ENCODE assay signal across 12 cellular contexts in genomic region chr12:58313091-58313855, GRCh38.
DNase-seq lines count a peak whose midpoint lies in the region; ATAC-seq and TF ChIP-seq lines count a peak whose summit lies in the region.
"Had no signal": no experiment of that assay in that cellular context is flagged by ENCODE, and none has a peak within 500 bp of the region (broad histone marks: within the 10 kb centered on the region; RNA-seq: fewer than 3 reads in every experiment).

No MANE protein-coding gene starts in this region.

- no TSS peak for BruUV-seq in Calu3 (replicated peaks; lab: Mats Ljungman, UMichigan)

- H2AFZ ChIP-seq in fibroblast of lung (ENCODE audit: low read length), result no peak overlapping the region

- POLR2A ChIA-PET in RWPE1 (lab: Yijun Ruan, JAX; ENCODE audit: low non-redundant PET), result no interaction called here

- H3K36me3 Mint-ChIP-seq in Calu3 (ENCODE audit: insufficient read depth, unreplicated experiment) (peaks cover 7% of the 10 kb centered on the region), osteocyte (ENCODE audit: unreplicated experiment) (no peaks in the 10 kb centered on the region)
- H3K36me3 Mint-ChIP-seq: CD4-positive, CD25-positive, alpha-beta regulatory T cell had no signal

- H3K9me3 ChIP-seq in fibroblast of lung (ENCODE audit: control insufficient read depth, insufficient read depth, low read depth, low read length), result no peaks in the 10 kb centered on the region

- no peak for ATAC-seq in GM18861 (IDR thresholded peaks at IDR 0.05; ENCODE audit: unreplicated experiment)

- peaks cover 6% of the 10 kb centered on the region for H3K9me3 Mint-ChIP-seq in Calu3 (ENCODE audit: low read depth, unreplicated experiment)
- H3K9me3 Mint-ChIP-seq in osteocyte (ENCODE audit: unreplicated experiment), result peaks cover 4% of the 10 kb centered on the region
- H3K9me3 Mint-ChIP-seq: stimulated activated naive CD8-positive, alpha-beta T cell treated with anti-CD3 and anti-CD28 coated beads, Interleukin-15, Interleukin-2, amounts not matched to agents 100 ng/mL and 50 ng/mL, for 24 hours; T-helper 1 cell treated with Interleukin-12 subunit alpha and Interleukin-12 subunit beta and Interleukin-4 antibody, amounts not matched to agents 30 μg/mL and 1 μg/mL, for 36 hours had no signal

- H3K4me3 Mint-ChIP-seq in Calu3 (ENCODE audit: low read depth, unreplicated experiment) (no peak overlapping the region), osteocyte (ENCODE audit: unreplicated experiment) (no peak overlapping the region)
- H3K4me3 Mint-ChIP-seq: CD4-positive, CD25-positive, alpha-beta regulatory T cell; stimulated activated naive CD8-positive, alpha-beta T cell treated with anti-CD3 and anti-CD28 coated beads, Interleukin-15, Interleukin-2, amounts not matched to agents 100 ng/mL and 50 ng/mL, for 24 hours; T-helper 1 cell treated with Interleukin-12 subunit alpha and Interleukin-12 subunit beta and Interleukin-4 antibody, amounts not matched to agents 30 μg/mL and 1 μg/mL, for 36 hours had no signal

- H3K36me3 ChIP-seq in fibroblast of lung (ENCODE audit: control insufficient read depth, insufficient read depth, low read length), result peaks cover 2% of the 10 kb centered on the region

- no peak for DNase-seq in Calu3
- DNase-seq in RWPE1 (ENCODE audit: low spot score), result peak; percentile 22
- DNase-seq in fibroblast of lung (ENCODE audit: low read depth in 2 of 2), result peak; percentile 71 to 94
- DNase-seq in osteocyte (ENCODE audit: extremely low spot score, unreplicated experiment), result no peak
- no peak for DNase-seq in DMS53 (lab: John Stamatoyannopoulos, UW)
- no peak for DNase-seq in hypothalamus (lab: John Stamatoyannopoulos, UW)
- no peak for DNase-seq in NCI-H1105 treated with DMSO at 0.1 percent for 48 hours (lab: John Stamatoyannopoulos, UW)
- DNase-seq: activated CD4-positive, alpha-beta T cell treated with anti-CD3 and anti-CD28 coated beads for 4 hours; CD4-positive, CD25-positive, alpha-beta regulatory T cell had no signal

- CTCF ChIA-PET in Calu3 (lab: Charles Lee), result no interaction called here
- CTCF ChIA-PET in RWPE1 (lab: Yijun Ruan, JAX), result no interaction called here

- no peaks in the 10 kb centered on the region for H3K79me2 ChIP-seq in fibroblast of lung (ENCODE audit: control insufficient read depth, insufficient read depth, low read length)

- intact Hi-C loops in Calu3 (cut with micrococcal nuclease; ENCODE audit: unreplicated experiment), result no loop called here

- H3K4me1 Mint-ChIP-seq in Calu3 (ENCODE audit: low read depth, unreplicated experiment) (peaks cover 40% of the 10 kb centered on the region), osteocyte (ENCODE audit: unreplicated experiment) (peaks cover 53% of the 10 kb centered on the region)
- H3K4me1 Mint-ChIP-seq: CD4-positive, CD25-positive, alpha-beta regulatory T cell had no signal

- H3K27ac ChIP-seq in RWPE1 (no peak overlapping the region), fibroblast of lung (ENCODE audit: insufficient read depth, low read length) (no peak overlapping the region)

- no peak overlapping the region for H3K4me3 ChIP-seq in fibroblast of lung (replicated peaks in 1 of 4; ENCODE audit: control extremely low read depth in 1 of 4, insufficient read depth in 1 of 4, low read depth in 3 of 4, low read length in 4 of 4)

- no peak overlapping the region for H3K9ac ChIP-seq in fibroblast of lung (ENCODE audit: insufficient read depth, low read length)

- H3K27me3 Mint-ChIP-seq in Calu3 (ENCODE audit: unreplicated experiment) (no peaks in the 10 kb centered on the region), osteocyte (ENCODE audit: unreplicated experiment) (no peaks in the 10 kb centered on the region)
- H3K27me3 Mint-ChIP-seq: CD4-positive, CD25-positive, alpha-beta regulatory T cell; stimulated activated naive CD8-positive, alpha-beta T cell treated with anti-CD3 and anti-CD28 coated beads, Interleukin-15, Interleukin-2, amounts not matched to agents 100 ng/mL and 50 ng/mL, for 24 hours had no signal

- no peak for TF ChIP-seq CTCF in Calu3 (IDR thresholded peaks at IDR 0.05; ENCODE audit: unreplicated experiment)
- no peak for TF ChIP-seq CTCF in RWPE1 (conservative IDR thresholded peaks at IDR 0.05; ENCODE audit: low read depth)
- no peak for TF ChIP-seq CTCF in fibroblast of lung (conservative IDR thresholded peaks at IDR 0.05 in 1 of 2, IDR thresholded peaks at IDR 0.05 in 1 of 2; ENCODE audit: low read depth in 1 of 2, low read length in 2 of 2)
- no peak for TF ChIP-seq CTCF in osteocyte (IDR thresholded peaks at IDR 0.05)

- no peak overlapping the region for H3K4me2 ChIP-seq in fibroblast of lung (ENCODE audit: extremely low read depth, insufficient read depth, low read length)

- H3K27ac Mint-ChIP-seq in Calu3 (ENCODE audit: unreplicated experiment) (peak overlapping the region; percentile 22), osteocyte (ENCODE audit: unreplicated experiment) (peak overlapping the region; percentile 90)
- H3K27ac Mint-ChIP-seq: CD4-positive, CD25-positive, alpha-beta regulatory T cell; stimulated activated naive CD8-positive, alpha-beta T cell treated with anti-CD3 and anti-CD28 coated beads, Interleukin-15, Interleukin-2, amounts not matched to agents 100 ng/mL and 50 ng/mL, for 24 hours; T-helper 1 cell treated with Interleukin-12 subunit alpha and Interleukin-12 subunit beta and Interleukin-4 antibody, amounts not matched to agents 30 μg/mL and 1 μg/mL, for 36 hours had no signal

- H3K27me3 ChIP-seq in fibroblast of lung (ENCODE audit: control insufficient read depth, insufficient read depth, low read length), result no peaks in the 10 kb centered on the region

- peaks cover 7% of the 10 kb centered on the region for H3K4me1 ChIP-seq in fibroblast of lung (ENCODE audit: control insufficient read depth, extremely low read depth, insufficient read depth, low read length)

- no peaks in the 10 kb centered on the region for H4K20me1 ChIP-seq in fibroblast of lung (ENCODE audit: control insufficient read depth, extremely low read depth, insufficient read depth, low read length)

Comparison
In these comparisons a context has a peak if more than half of its experiments do, and no peak if none do; other contexts are left out.
1. DNase-seq: peak in RWPE1 (single experiment) and fibroblast of lung (2 of 2); none in Calu3 (single experiment), osteocyte (single experiment), DMS53 (single experiment), hypothalamus (0 of 51) and NCI-H1105 treated with DMSO at 0.1 percent for 48 hours (single experiment).